8 cellular contexts compared by ENCODE assay signal in the genomic region with DNA sequence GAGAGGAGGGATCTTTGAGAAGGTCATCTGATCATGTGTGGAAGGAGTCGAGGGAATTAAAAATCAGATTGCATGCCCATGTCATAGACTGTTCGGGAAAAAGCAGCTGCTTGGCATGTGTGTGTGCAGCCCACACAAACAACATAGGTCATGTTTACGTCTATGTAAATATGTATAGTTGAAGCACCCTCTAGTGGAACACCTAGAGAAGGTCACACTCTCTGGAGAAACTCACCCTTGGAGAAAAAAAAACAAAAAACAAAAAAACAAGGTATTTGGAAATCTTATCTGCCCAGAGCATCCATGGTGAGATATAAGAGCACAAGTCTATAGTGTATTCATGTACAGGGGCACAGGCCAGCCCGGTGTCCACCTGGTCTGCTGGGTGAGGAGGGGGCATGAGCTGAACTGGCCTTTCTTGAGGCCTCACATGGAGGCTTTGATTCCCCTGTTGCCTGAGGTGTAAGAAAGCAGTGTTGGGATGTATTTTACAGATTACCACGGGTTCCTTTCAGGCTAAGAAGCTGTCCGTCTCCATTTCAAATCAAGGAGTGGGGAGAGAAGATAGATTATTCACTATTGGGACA.
DNase-seq lines count a peak whose midpoint lies in the region; ATAC-seq and TF ChIP-seq lines count a peak whose summit lies in the region.

No MANE protein-coding gene starts in this region.

- POLR2A ChIA-PET in IMR-90 (lab: Charles Lee; ENCODE audit: unreplicated experiment): no interaction called here
- POLR2A ChIA-PET in naive thymus-derived CD4-positive, alpha-beta T cell (lab: Charles Lee): no interaction called here

- H2AFZ ChIP-seq in IMR-90 (replicated peaks; ENCODE audit: low read length, poor library complexity): no peak overlapping the region

- H3K27ac Mint-ChIP-seq in naive thymus-derived CD4-positive, alpha-beta T cell: no peak overlapping the region

- intact Hi-C loops in IMR-90 (cut with micrococcal nuclease): loop anchor here (10.0 kb wide), 1 partner anchor 447 kb away; no protein-coding TSS in a partner anchor
- intact Hi-C loops in naive thymus-derived CD4-positive, alpha-beta T cell (cut with micrococcal nuclease): loop anchor here in 1 of 2 donors (2.0 kb wide), 2 partner anchors 91 to 519 kb away; no protein-coding TSS in a partner anchor

- no peaks in the 10 kb centered on the region for H3K27me3 ChIP-seq in IMR-90 (ENCODE audit: control insufficient read depth, insufficient read depth, low read length)
- no peaks in the 10 kb centered on the region for H3K27me3 ChIP-seq in naive thymus-derived CD4-positive, alpha-beta T cell (ENCODE audit: control insufficient read depth in 2 of 2, insufficient read depth in 2 of 2, low read length in 2 of 2)

- no peak overlapping the region for H3K18ac ChIP-seq in IMR-90 (ENCODE audit: low read depth, low read length)

- no peak overlapping the region for H3K4me3 ChIP-seq in IMR-90 (ENCODE audit: insufficient read depth, low read depth, low read length)
- no peak overlapping the region for H3K4me3 ChIP-seq in WI38 (ENCODE audit: low read depth, low read length)
- H3K4me3 ChIP-seq in naive thymus-derived CD4-positive, alpha-beta T cell (ENCODE audit: low read length): no peak overlapping the region

- H3K9ac ChIP-seq in IMR-90 (ENCODE audit: low read depth, low read length): no peak overlapping the region

- H2AK9ac ChIP-seq in IMR-90 (replicated peaks; ENCODE audit: low read depth, low read length, poor library complexity): no peak overlapping the region

- H3K14ac ChIP-seq in IMR-90 (replicated peaks; ENCODE audit: low read depth, low read length): no peak overlapping the region

- no peak overlapping the region for H3K27ac ChIP-seq in IMR-90 (ENCODE audit: insufficient read depth, low read length)
- H3K27ac ChIP-seq in naive thymus-derived CD4-positive, alpha-beta T cell (ENCODE audit: low read depth, low read length): no peak overlapping the region

- no peak overlapping the region for H2BK120ac ChIP-seq in IMR-90 (ENCODE audit: low read depth, low read length)

- H2BK15ac ChIP-seq in IMR-90 (ENCODE audit: low read depth, low read length): no peak overlapping the region

- no peak for TF ChIP-seq RAD21 in IMR-90 (IDR thresholded peaks at IDR 0.05; ENCODE audit: low read length)

- no CpG with 5 or more reads among the region's 6 CpGs for WGBS in IMR-90 (ENCODE audit: extremely low coverage in 2 of 2, insufficient read length in 1 of 2), 2 experiments

- no peak for TF ChIP-seq POLR2A in IMR-90 (IDR thresholded peaks at IDR 0.05; ENCODE audit: low read depth, low read length)
- TF ChIP-seq POLR2A in GM18505 (IDR thresholded peaks at IDR 0.05; ENCODE audit: borderline replicate concordance, extremely low read depth, insufficient read depth, insufficient read length): no peak

- no peak overlapping the region for H4K91ac ChIP-seq in IMR-90 (ENCODE audit: insufficient read depth, low read depth, low read length)

- H3K56ac ChIP-seq in IMR-90 (ENCODE audit: extremely low read depth, insufficient read depth, low read length): no peak overlapping the region

- TF ChIP-seq CTCF in IMR-90 (conservative IDR thresholded peaks at IDR 0.05; ENCODE audit: low read depth, low read length): 0 out of 2 replicates have a peak, but pooled peaks have one; percentile 15
- peak; percentile 46 for TF ChIP-seq CTCF in WI38 (IDR thresholded peaks at IDR 0.05; ENCODE audit: low read depth, low read length)

- dilution Hi-C loops in IMR-90 (cut with HindIII; ENCODE audit: low sequenced_read_pairs, unreplicated experiment): no loop called here

- H2BK5ac ChIP-seq in IMR-90 (ENCODE audit: low read depth, low read length, poor library complexity, severe bottlenecking): no peak overlapping the region

- no peak overlapping the region for H2AK5ac ChIP-seq in IMR-90 (ENCODE audit: low read depth, low read length)

- peaks cover 0 to 3% (median 0%) of the 10 kb centered on the region in 5 donors for H3K27me3 Mint-ChIP-seq in naive thymus-derived CD4-positive, alpha-beta T cell

- CTCF ChIA-PET in IMR-90 (lab: Yijun Ruan, JAX): interaction anchor here (0.7 to 1.4 kb wide), 2 partner anchors 444 to 455 kb away, joined by 4 to 5 read pairs; no protein-coding TSS in a partner anchor
- CTCF ChIA-PET in naive thymus-derived CD4-positive, alpha-beta T cell (lab: Charles Lee): interaction anchor here (0.6 kb wide), 1 partner anchor 16 kb away, joined by 3 read pairs; no protein-coding TSS in a partner anchor

- no peaks in the 10 kb centered on the region for H3K4me1 Mint-ChIP-seq in naive thymus-derived CD4-positive, alpha-beta T cell

- H4K8ac ChIP-seq in IMR-90 (ENCODE audit: low read depth in 2 of 2, low read length in 2 of 2): no peak overlapping the region

- H3K9me3 ChIP-seq in IMR-90 (ENCODE audit: control insufficient read depth, insufficient read depth, low read length): no peaks in the 10 kb centered on the region
- H3K9me3 ChIP-seq in naive thymus-derived CD4-positive, alpha-beta T cell (ENCODE audit: control insufficient read depth in 2 of 3, low read length in 3 of 3): no peaks in the 10 kb centered on the region

- no peak overlapping the region for H2BK20ac ChIP-seq in IMR-90 (ENCODE audit: low read depth, low read length)

- H3K23ac ChIP-seq in IMR-90 (ENCODE audit: low read depth, low read length): no peak overlapping the region

- H3K36me3 Mint-ChIP-seq in naive thymus-derived CD4-positive, alpha-beta T cell: no peaks in the 10 kb centered on the region

- no peaks in the 10 kb centered on the region for H3K36me3 ChIP-seq in IMR-90 (ENCODE audit: control insufficient read depth, insufficient read depth, low read length)
- no peaks in the 10 kb centered on the region for H3K36me3 ChIP-seq in naive thymus-derived CD4-positive, alpha-beta T cell (ENCODE audit: control insufficient read depth in 2 of 3, insufficient read depth in 3 of 3, low read length in 3 of 3)

- BruUV-seq in IMR-90 (replicated peaks; lab: Mats Ljungman, UMichigan): no TSS peak

- DNase-seq in AG20443 (ENCODE audit: low spot score) (peak; percentile 24), IMR-90 (no peak)
- no peak for DNase-seq in naive thymus-derived CD4-positive, alpha-beta T cell
- DNase-seq in activated CD8-positive, alpha-beta memory T cell treated with anti-CD3 and anti-CD28 coated beads, Interleukin-2, amount 50 U/mL, for 4 hours: no peak
- DNase-seq in activated CD4-positive, alpha-beta T cell treated with anti-CD3 and anti-CD28 coated beads, Interleukin-2, amount 50 U/mL, for 4 hours: no peak

- no peaks in the 10 kb centered on the region for H4K20me1 ChIP-seq in IMR-90 (ENCODE audit: insufficient read depth, low read length)

- no peak overlapping the region for H3K4me2 ChIP-seq in IMR-90 (ENCODE audit: low read depth, low read length)

- no peaks in the 10 kb centered on the region for H3K9me1 ChIP-seq in IMR-90 (ENCODE audit: insufficient read depth, low read length)

- no peaks in the 10 kb centered on the region for H3K4me1 ChIP-seq in IMR-90 (ENCODE audit: control insufficient read depth, insufficient read depth, low read length)
- H3K4me1 ChIP-seq in naive thymus-derived CD4-positive, alpha-beta T cell (ENCODE audit: control insufficient read depth in 2 of 2, insufficient read depth in 2 of 2, low read length in 2 of 2): no peaks in the 10 kb centered on the region

- H3K9me3 Mint-ChIP-seq in naive thymus-derived CD4-positive, alpha-beta T cell: no peaks in the 10 kb centered on the region

- in situ Hi-C loops in IMR-90 (cut with MboI; ENCODE audit: low sequenced_read_pairs): no loop called here

- ATAC-seq in GM18861 (IDR thresholded peaks at IDR 0.05; ENCODE audit: unreplicated experiment): peak; percentile 64
- ATAC-seq in IMR-90 (ENCODE audit: low read depth): no peak; the same call in 1 of the 2 replicates
- peak; percentile 54 for ATAC-seq in naive thymus-derived CD4-positive, alpha-beta T cell
- ATAC-seq in GM18505 (IDR thresholded peaks at IDR 0.05; ENCODE audit: unreplicated experiment): no peak

- no peak overlapping the region for H4K5ac ChIP-seq in IMR-90 (ENCODE audit: low read depth, low read length)

- no peak overlapping the region for H3K4ac ChIP-seq in IMR-90 (ENCODE audit: low read depth, low read length)

- H3K79me1 ChIP-seq in IMR-90 (ENCODE audit: low read depth in 1 of 2, low read length in 2 of 2): no peaks in the 10 kb centered on the region

- H3K4me3 Mint-ChIP-seq in naive thymus-derived CD4-positive, alpha-beta T cell: no peak overlapping the region

TF ChIP-seq in IMR-90, 13 proteins besides CTCF, POLR2A, EP300 and RAD21 (continues in another document):
- TF ChIP-seq MAFK (IDR thresholded peaks at IDR 0.05; ENCODE audit: low read depth, low read length) (no peak), MXI1 (IDR thresholded peaks at IDR 0.05; ENCODE audit: borderline replicate concordance, low read depth, low read length) (no peak), BHLHE40 (IDR thresholded peaks at IDR 0.05; ENCODE audit: low read depth, low read length) (no peak), NFE2L2 (IDR thresholded peaks at IDR 0.05; ENCODE audit: low read depth, low read length) (no peak), MAZ (IDR thresholded peaks at IDR 0.05; ENCODE audit: borderline replicate concordance, low read depth, low read length) (no peak), SMC3 (IDR thresholded peaks at IDR 0.05; ENCODE audit: low read depth, low read length) (no peak), FOS (IDR thresholded peaks at IDR 0.05; ENCODE audit: low read depth, low read length) (no peak), RFX5 (IDR thresholded peaks at IDR 0.05; ENCODE audit: low read depth, low read length) (no peak), CHD1 (IDR thresholded peaks at IDR 0.05; ENCODE audit: low read depth, low read length) (no peak), RCOR1 (IDR thresholded peaks at IDR 0.05; ENCODE audit: insufficient replicate concordance, low read length) (no peak)
- TF ChIP-seq, protein P1, sequence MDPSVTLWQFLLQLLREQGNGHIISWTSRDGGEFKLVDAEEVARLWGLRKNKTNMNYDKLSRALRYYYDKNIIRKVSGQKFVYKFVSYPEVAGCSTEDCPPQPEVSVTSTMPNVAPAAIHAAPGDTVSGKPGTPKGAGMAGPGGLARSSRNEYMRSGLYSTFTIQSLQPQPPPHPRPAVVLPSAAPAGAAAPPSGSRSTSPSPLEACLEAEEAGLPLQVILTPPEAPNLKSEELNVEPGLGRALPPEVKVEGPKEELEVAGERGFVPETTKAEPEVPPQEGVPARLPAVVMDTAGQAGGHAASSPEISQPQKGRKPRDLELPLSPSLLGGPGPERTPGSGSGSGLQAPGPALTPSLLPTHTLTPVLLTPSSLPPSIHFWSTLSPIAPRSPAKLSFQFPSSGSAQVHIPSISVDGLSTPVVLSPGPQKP (IDR thresholded peaks at IDR 0.05; ENCODE audit: borderline replicate concordance, low read depth, low read length): no peak
- TF ChIP-seq, protein P2, sequence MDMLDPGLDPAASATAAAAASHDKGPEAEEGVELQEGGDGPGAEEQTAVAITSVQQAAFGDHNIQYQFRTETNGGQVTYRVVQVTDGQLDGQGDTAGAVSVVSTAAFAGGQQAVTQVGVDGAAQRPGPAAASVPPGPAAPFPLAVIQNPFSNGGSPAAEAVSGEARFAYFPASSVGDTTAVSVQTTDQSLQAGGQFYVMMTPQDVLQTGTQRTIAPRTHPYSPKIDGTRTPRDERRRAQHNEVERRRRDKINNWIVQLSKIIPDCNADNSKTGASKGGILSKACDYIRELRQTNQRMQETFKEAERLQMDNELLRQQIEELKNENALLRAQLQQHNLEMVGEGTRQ (IDR thresholded peaks at IDR 0.05; ENCODE audit: low read depth, low read length): no peak

Comparison
In these comparisons a context has a peak if more than half of its experiments do, and no peak if none do; other contexts are left out.
1. ATAC-seq: peak in GM18861 (single experiment) and naive thymus-derived CD4-positive, alpha-beta T cell (single experiment); none in IMR-90 (single experiment) and GM18505 (single experiment).